19 cellular contexts compared by ENCODE assay signal in genomic region chr3:188605960-188606359, GRCh38.
DNase-seq lines count a peak whose midpoint lies in the region; ATAC-seq, FAIRE-seq and TF ChIP-seq lines count a peak whose summit lies in the region.
"Had no signal": no experiment of that assay in that cellular context is flagged by ENCODE, and none has a peak within 500 bp of the region (broad histone marks: within the 10 kb centered on the region; RNA-seq: fewer than 3 reads in every experiment).

No MANE protein-coding gene starts in this region.

- H3K27ac Mint-ChIP-seq in chondrocyte (ENCODE audit: unreplicated experiment), result peak overlapping the region; percentile 91
- H3K27ac Mint-ChIP-seq in activated CD8-positive, alpha-beta T cell treated with anti-CD3 and anti-CD28 coated beads, Interleukin-2, amount 10 ng/mL, durations not matched to agents 7 days and 5 days, result no peak overlapping the region
- H3K27ac Mint-ChIP-seq: effector memory CD8-positive, alpha-beta T cell had no signal

- H3K27ac ChIP-seq in OCI-LY3 (ENCODE audit: low read length) (peak overlapping the region; percentile 86), keratinocyte (ENCODE audit: control insufficient read depth, insufficient read depth, low read length) (no peak overlapping the region), subcutaneous abdominal adipose tissue (ENCODE audit: low read depth, low read length) (peak overlapping the region; percentile 35)
- H3K27ac ChIP-seq: lower lobe of right lung, ovary had no signal

- no peaks in the 10 kb centered on the region for H3K79me2 ChIP-seq in OCI-LY3 (ENCODE audit: low read length)
- no peaks in the 10 kb centered on the region for H3K79me2 ChIP-seq in keratinocyte (ENCODE audit: control insufficient read depth, insufficient read depth, low read length)

- H3K27me3 ChIP-seq in OCI-LY3 (ENCODE audit: low read depth, low read length) (no peaks in the 10 kb centered on the region), keratinocyte (ENCODE audit: control insufficient read depth, extremely low read depth, insufficient read depth, low read length) (no peaks in the 10 kb centered on the region), subcutaneous abdominal adipose tissue (ENCODE audit: control insufficient read depth in 5 of 5, insufficient read depth in 4 of 5, low read length in 5 of 5) (no peaks in the 10 kb centered on the region)
- H3K27me3 ChIP-seq: ovary had no signal

- H3K4me3 ChIP-seq in OCI-LY3 (ENCODE audit: low read length) (peak overlapping the region; percentile 50), keratinocyte (ENCODE audit: control insufficient read depth in 2 of 3, extremely low read depth in 1 of 3, insufficient read depth in 2 of 3, low read depth in 1 of 3, low read length in 3 of 3) (no peak overlapping the region), subcutaneous abdominal adipose tissue (ENCODE audit: low read depth in 1 of 5, low read length in 5 of 5) (no peak overlapping the region)
- H3K4me3 ChIP-seq: lower lobe of right lung, ovary had no signal

- no peaks in the 10 kb centered on the region for H3K27me3 Mint-ChIP-seq in chondrocyte (ENCODE audit: low read depth)
- H3K27me3 Mint-ChIP-seq in activated CD8-positive, alpha-beta T cell treated with anti-CD3 and anti-CD28 coated beads, Interleukin-2, amount 10 ng/mL, durations not matched to agents 7 days and 5 days (ENCODE audit: low read depth), result no peaks in the 10 kb centered on the region
- H3K27me3 Mint-ChIP-seq: CD4-positive, CD25-positive, alpha-beta regulatory T cell; effector memory CD8-positive, alpha-beta T cell had no signal

- H3K9ac ChIP-seq in OCI-LY3 (ENCODE audit: low read length) (peak overlapping the region; percentile 75), keratinocyte (ENCODE audit: control insufficient read depth, extremely low read depth, insufficient read depth, low read length) (no peak overlapping the region), subcutaneous abdominal adipose tissue (ENCODE audit: low read length in 5 of 5) (no peak overlapping the region)

- H3K9me3 Mint-ChIP-seq in chondrocyte (ENCODE audit: low read depth), result peaks cover 11% of the 10 kb centered on the region
- peaks cover 8% of the 10 kb centered on the region for H3K9me3 Mint-ChIP-seq in activated CD8-positive, alpha-beta T cell treated with anti-CD3 and anti-CD28 coated beads, Interleukin-2, amount 10 ng/mL, durations not matched to agents 7 days and 5 days (ENCODE audit: insufficient read depth)

- H2AFZ ChIP-seq in OCI-LY3 (ENCODE audit: low read depth, low read length) (no peak overlapping the region), keratinocyte (ENCODE audit: control insufficient read depth, low read length) (no peak overlapping the region)

- peaks cover 3% of the 10 kb centered on the region for H3K36me3 ChIP-seq in OCI-LY3 (replicated peaks; ENCODE audit: low read depth, low read length)
- H3K36me3 ChIP-seq in keratinocyte (ENCODE audit: control insufficient read depth in 2 of 2, extremely low read depth in 1 of 2, insufficient read depth in 2 of 2, low read length in 2 of 2), result peaks cover 0 to 11% of the 10 kb centered on the region in 2 experiments
- H3K36me3 ChIP-seq in subcutaneous abdominal adipose tissue (ENCODE audit: control insufficient read depth in 5 of 5, insufficient read depth in 5 of 5, low read length in 5 of 5), result peaks cover 3 to 17% (median 16%) of the 10 kb centered on the region in 5 donors
- H3K36me3 ChIP-seq: ovary had no signal

- DNase-seq in chondrocyte (ENCODE audit: low spot score) (no peak), keratinocyte (ENCODE audit: low read depth, low spot score) (no peak), NCI-H526 (lab: John Stamatoyannopoulos, UW) (no peak), mucosa of gallbladder (ENCODE audit: low spot score) (no peak), AG20443 (ENCODE audit: low spot score) (no peak)
- DNase-seq in activated CD8-positive, alpha-beta T cell treated with anti-CD3 and anti-CD28 coated beads, Interleukin-2, amount 10 ng/mL, durations not matched to agents 7 days and 5 days, result no peak
- DNase-seq: CD4-positive, CD25-positive, alpha-beta regulatory T cell; DMS153; effector memory CD8-positive, alpha-beta T cell; lower lobe of right lung; NCI-H2029; NCI-H446; ovary; stimulated activated CD4-positive, alpha-beta T cell treated with anti-CD3 and anti-CD28 coated beads, Interleukin-2, amount 100 ng/mL, for 48 hours; SW 1271 had no signal

- peaks cover 45% of the 10 kb centered on the region for H3K4me1 Mint-ChIP-seq in chondrocyte (ENCODE audit: low read depth)
- H3K4me1 Mint-ChIP-seq in activated CD8-positive, alpha-beta T cell treated with anti-CD3 and anti-CD28 coated beads, Interleukin-2, amount 10 ng/mL, durations not matched to agents 7 days and 5 days (ENCODE audit: low read depth), result no peaks in the 10 kb centered on the region

- peaks cover 36% of the 10 kb centered on the region for H3K4me1 ChIP-seq in OCI-LY3 (ENCODE audit: low read length)
- no peaks in the 10 kb centered on the region for H3K4me1 ChIP-seq in keratinocyte (ENCODE audit: control insufficient read depth, extremely low read depth, insufficient read depth, low read length)
- H3K4me1 ChIP-seq in subcutaneous abdominal adipose tissue (ENCODE audit: control insufficient read depth in 5 of 5, insufficient read depth in 5 of 5, low read length in 5 of 5), result peaks cover 0 to 5% (median 4%) of the 10 kb centered on the region in 5 donors
- H3K4me1 ChIP-seq: lower lobe of right lung had no signal

- ATAC-seq in activated CD8-positive, alpha-beta T cell treated with anti-CD3 and anti-CD28 coated beads, Interleukin-2, amount 10 ng/mL, durations not matched to agents 7 days and 5 days, result no peak
- ATAC-seq: effector memory CD8-positive, alpha-beta T cell had no signal

- dilution Hi-C loops in keratinocyte (cut with MboI; ENCODE audit: extremely low pct_ligation_motif_present, low sequenced_read_pairs), result no loop called here

- CTCF ChIA-PET in activated CD8-positive, alpha-beta T cell treated with anti-CD3 and anti-CD28 coated beads, Interleukin-2, amount 10 ng/mL, durations not matched to agents 7 days and 5 days (lab: Charles Lee), result interaction anchor here (1.7 kb wide), 1 partner anchor 12 kb away, joined by 4 read pairs; no protein-coding TSS in a partner anchor

- H4K20me1 ChIP-seq in OCI-LY3 (ENCODE audit: insufficient read depth, low read length), result no peaks in the 10 kb centered on the region
- no peaks in the 10 kb centered on the region for H4K20me1 ChIP-seq in keratinocyte (ENCODE audit: control insufficient read depth, extremely low read depth, insufficient read depth, low read length)

- H3K4me3 Mint-ChIP-seq in chondrocyte (ENCODE audit: unreplicated experiment), result peak overlapping the region; percentile 21
- H3K4me3 Mint-ChIP-seq in activated CD8-positive, alpha-beta T cell treated with anti-CD3 and anti-CD28 coated beads, Interleukin-2, amount 10 ng/mL, durations not matched to agents 7 days and 5 days, result no peak overlapping the region
- H3K4me3 Mint-ChIP-seq: CD4-positive, CD25-positive, alpha-beta regulatory T cell; effector memory CD8-positive, alpha-beta T cell had no signal

- TF ChIP-seq CTCF in OCI-LY3 (IDR thresholded peaks at IDR 0.05; ENCODE audit: low read depth, low read length), result no peak
- TF ChIP-seq CTCF in chondrocyte (IDR thresholded peaks at IDR 0.05), result no peak
- no peak for TF ChIP-seq CTCF in keratinocyte (optimal IDR thresholded peaks at IDR 0.05 in 1 of 3, IDR thresholded peaks at IDR 0.05 in 1 of 3, conservative IDR thresholded peaks at IDR 0.05 in 1 of 3; ENCODE audit: extremely low read depth in 1 of 3, insufficient read depth in 2 of 3, low read length in 3 of 3)

- peak; percentile 71 for FAIRE-seq in keratinocyte (lab: Jason Lieb, UNC)
- FAIRE-seq: GM12892, urothelium cell line had no signal

- no peaks in the 10 kb centered on the region for H3K9me3 ChIP-seq in OCI-LY3 (ENCODE audit: insufficient read depth, low read length)
- peaks cover 3% of the 10 kb centered on the region for H3K9me3 ChIP-seq in keratinocyte (ENCODE audit: control insufficient read depth, low read depth, low read length)
- H3K9me3 ChIP-seq in subcutaneous abdominal adipose tissue (ENCODE audit: control insufficient read depth in 5 of 5, low read length in 5 of 5), result peaks cover 0 to 3% (median 0%) of the 10 kb centered on the region in 5 donors
- H3K9me3 ChIP-seq: lower lobe of right lung, ovary had no signal

- peaks cover 22% of the 10 kb centered on the region for H3K36me3 Mint-ChIP-seq in chondrocyte (ENCODE audit: low read depth)
- peaks cover 26% of the 10 kb centered on the region for H3K36me3 Mint-ChIP-seq in activated CD8-positive, alpha-beta T cell treated with anti-CD3 and anti-CD28 coated beads, Interleukin-2, amount 10 ng/mL, durations not matched to agents 7 days and 5 days (ENCODE audit: low read depth)

- POLR2A ChIA-PET in activated CD8-positive, alpha-beta T cell treated with anti-CD3 and anti-CD28 coated beads, Interleukin-2, amount 10 ng/mL, durations not matched to agents 7 days and 5 days (lab: Charles Lee), result no interaction called here

- H3K4me2 ChIP-seq in OCI-LY3 (ENCODE audit: low read length), result peak overlapping the region; percentile 68
- H3K4me2 ChIP-seq in keratinocyte (ENCODE audit: control insufficient read depth, extremely low read depth, insufficient read depth, low read depth, low read length), result no peak overlapping the region

- no peaks in the 10 kb centered on the region for H3K9me1 ChIP-seq in keratinocyte (ENCODE audit: control insufficient read depth, extremely low read depth, insufficient read depth, low read length)
